In genomic region chr3:8443829-8444791, GRCh38 we compare ENCODE assay signal across 1 cellular context.
A peak's percentile ranks its signal among the peaks of the same experiment; 100 is the strongest.
TF ChIP-seq lines count a peak whose summit lies in the region.

No MANE protein-coding gene starts in this region.

TF ChIP-seq in HepG2, 621 proteins besides CTCF, POLR2A, EP300 and RAD21 (continued from another document and continues in another):
- TF ChIP-seq ZBTB37 (CRISPR knock-in tag; IDR thresholded peaks at IDR 0.05) (peak; percentile 97), ERF (CRISPR knock-in tag; IDR thresholded peaks at IDR 0.05) (peak; percentile 69; the same call in 1 of the 2 replicates), ZNF512 (CRISPR knock-in tag; IDR thresholded peaks at IDR 0.05) (no peak), RXRA (CRISPR knock-in tag; IDR thresholded peaks at IDR 0.05) (peak; percentile 92), XBP1 (CRISPR knock-in tag; IDR thresholded peaks at IDR 0.05) (peak; percentile 42; the same call in 1 of the 2 replicates), NAIF1 (CRISPR knock-in tag; IDR thresholded peaks at IDR 0.05; ENCODE audit: borderline replicate concordance) (no peak), TEAD3 (CRISPR knock-in tag; optimal IDR thresholded peaks at IDR 0.05; ENCODE audit: borderline replicate concordance) (peak; percentile 100), POLR2AphosphoS5 (IDR thresholded peaks at IDR 0.05; ENCODE audit: low read depth, low read length) (peak; percentile 76), ZSCAN5A (CRISPR knock-in tag; IDR thresholded peaks at IDR 0.05; ENCODE audit: borderline replicate concordance) (peak; percentile 69; the same call in 1 of the 2 replicates), TGIF2 (CRISPR knock-in tag; IDR thresholded peaks at IDR 0.05) (peak; percentile 92), TFE3 (CRISPR knock-in tag; IDR thresholded peaks at IDR 0.05) (peak; percentile 83), ZNF709 (CRISPR knock-in tag; IDR thresholded peaks at IDR 0.05) (no peak), NR2F1 (CRISPR knock-in tag; IDR thresholded peaks at IDR 0.05) (no peak), ZBTB43 (CRISPR knock-in tag; conservative IDR thresholded peaks at IDR 0.05) (peak; percentile 52; the same call in 1 of the 2 replicates), GATA4 (IDR thresholded peaks at IDR 0.05; ENCODE audit: borderline replicate concordance, low read depth) (peak; percentile 73; the same call in 1 of the 2 replicates), RAD51 (IDR thresholded peaks at IDR 0.05; ENCODE audit: borderline replicate concordance) (no peak), DPF2 (CRISPR knock-in tag; IDR thresholded peaks at IDR 0.05; ENCODE audit: borderline replicate concordance, low read depth) (peak; percentile 56; the same call in 1 of the 2 replicates), ZSCAN30 (CRISPR knock-in tag; IDR thresholded peaks at IDR 0.05) (no peak), ZFP1 (CRISPR knock-in tag; IDR thresholded peaks at IDR 0.05) (peak; percentile 93), SNAPC4 (CRISPR knock-in tag; IDR thresholded peaks at IDR 0.05) (peak; percentile 38; the same call in 1 of the 2 replicates), PITX1 (CRISPR knock-in tag; IDR thresholded peaks at IDR 0.05) (peak; percentile 76), BORCS8-MEF2B (CRISPR knock-in tag; IDR thresholded peaks at IDR 0.05) (peak; percentile 88; the same call in 1 of the 2 replicates), CREBL2 (CRISPR knock-in tag; IDR thresholded peaks at IDR 0.05; ENCODE audit: borderline replicate concordance) (no peak), IKZF5 (CRISPR knock-in tag; IDR thresholded peaks at IDR 0.05) (peak; percentile 99), FOXA1 (IDR thresholded peaks at IDR 0.05) (peak; percentile 97), FOXA1 (CRISPR knock-in tag; IDR thresholded peaks at IDR 0.05) (peak; percentile 99), ZNF562 (CRISPR knock-in tag; IDR thresholded peaks at IDR 0.05; ENCODE audit: borderline replicate concordance) (no peak), ZNF317 (CRISPR knock-in tag; IDR thresholded peaks at IDR 0.05) (peak; percentile 82; the same call in 1 of the 2 replicates), ZFP62 (CRISPR knock-in tag; IDR thresholded peaks at IDR 0.05) (0 out of 2 replicates have a peak, but pooled peaks have one; percentile 56), HMG20A (CRISPR knock-in tag; IDR thresholded peaks at IDR 0.05; ENCODE audit: borderline replicate concordance) (peak; percentile 86; the same call in 1 of the 2 replicates), PCBP2 (optimal IDR thresholded peaks at IDR 0.05; ENCODE audit: low read depth, low read length, poor library complexity, severe bottlenecking) (no peak), DNMT1 (CRISPR knock-in tag; IDR thresholded peaks at IDR 0.05) (no peak), AKAP8 (CRISPR knock-in tag; IDR thresholded peaks at IDR 0.05) (0 out of 2 replicates have a peak, but pooled peaks have one; percentile 78), BCL6 (CRISPR knock-in tag; IDR thresholded peaks at IDR 0.05) (peak; percentile 96), PBX3 (CRISPR knock-in tag; IDR thresholded peaks at IDR 0.05; ENCODE audit: borderline replicate concordance) (no peak), HMGXB3 (CRISPR knock-in tag; IDR thresholded peaks at IDR 0.05; ENCODE audit: borderline replicate concordance) (peak; percentile 78), ZSCAN9 (CRISPR knock-in tag; IDR thresholded peaks at IDR 0.05; ENCODE audit: borderline replicate concordance) (peak; percentile 86; the same call in 1 of the 2 replicates), RFXANK (CRISPR knock-in tag; IDR thresholded peaks at IDR 0.05) (0 out of 2 replicates have a peak, but pooled peaks have one; percentile 49), SIX1 (CRISPR knock-in tag; IDR thresholded peaks at IDR 0.05; ENCODE audit: borderline replicate concordance) (no peak; the same call in 1 of the 2 replicates), YEATS4 (CRISPR knock-in tag; IDR thresholded peaks at IDR 0.05; ENCODE audit: borderline replicate concordance) (peak; percentile 15; the same call in 1 of the 2 replicates), ZNF205 (CRISPR knock-in tag; IDR thresholded peaks at IDR 0.05) (0 out of 2 replicates have a peak, but pooled peaks have one; percentile 60)
